Comparison of ENCODE assay signal across 7 cellular contexts in the genomic region with DNA sequence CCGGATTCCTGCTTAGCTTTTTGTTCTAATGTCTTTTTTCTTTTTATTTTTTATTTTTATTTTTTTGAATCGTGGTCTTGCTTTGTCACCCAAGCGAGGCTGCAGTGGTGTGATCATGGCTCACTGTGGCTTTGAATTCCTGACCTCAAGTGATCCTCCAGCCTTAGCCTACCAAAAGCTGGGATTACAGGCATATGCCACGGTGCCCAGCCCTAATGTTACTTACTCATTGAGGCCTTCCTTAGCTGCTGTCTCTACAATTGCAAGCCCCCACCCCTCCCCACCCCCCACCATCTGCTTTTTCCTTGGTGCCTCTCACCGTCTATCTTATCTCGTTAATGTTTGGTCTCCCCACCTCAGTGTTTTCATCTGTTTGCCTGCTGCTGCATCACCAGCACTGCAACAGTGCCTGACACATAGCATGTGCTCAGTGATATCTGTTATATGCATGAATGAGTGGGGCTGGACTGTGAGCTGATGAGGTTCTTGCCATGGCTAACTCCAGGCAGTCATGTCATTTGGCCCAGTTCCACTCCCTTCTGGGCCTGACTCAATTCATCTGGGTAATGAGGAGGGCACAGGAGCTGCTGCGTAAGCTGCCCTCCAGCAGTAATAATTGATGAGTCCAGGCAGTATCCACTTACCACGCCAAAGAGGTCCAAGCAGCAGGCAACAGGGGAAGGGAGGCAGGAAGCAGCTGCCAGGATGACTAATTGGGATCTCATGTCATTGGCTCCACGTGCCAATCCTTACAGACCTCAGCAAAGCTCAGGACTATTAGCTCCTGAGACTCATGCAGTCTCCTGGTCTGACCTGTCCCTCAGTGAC. TPM values are rescaled to one million over a fixed set of nuclear protein-coding genes. Genes with fewer than 3 reads are reported as not detected.
A peak's percentile ranks its signal among the peaks of the same experiment; 100 is the strongest.
DNase-seq lines count a peak whose midpoint lies in the region; ATAC-seq and TF ChIP-seq lines count a peak whose summit lies in the region.

No MANE protein-coding gene starts in this region.

- intact Hi-C loops in testis (cut with DNase I; ENCODE audit: low total_unique reads), result no loop called here

- no peaks in the 10 kb centered on the region for H3K36me3 ChIP-seq in testis (ENCODE audit: low read depth, missing control alignments)

- TF ChIP-seq CTCF in testis (IDR thresholded peaks at IDR 0.05), result no peak

- TF ChIP-seq POLR2A in testis (IDR thresholded peaks at IDR 0.05), result no peak

- WGBS in testis, 2 donors, result 77% methylated on average over 9 of the region's 9 CpGs

- no peaks in the 10 kb centered on the region for H3K27me3 ChIP-seq in testis

- no peak; the same call in 1 of the 2 replicates for TF ChIP-seq RAD21 in Ishikawa (IDR thresholded peaks at IDR 0.05; ENCODE audit: low read depth)

- no peak for ATAC-seq in GM19452 (IDR thresholded peaks at IDR 0.05; ENCODE audit: unreplicated experiment)

- H3K9me3 ChIP-seq in testis, result no peaks in the 10 kb centered on the region

- 0 out of 2 replicates have a peak, but pooled peaks have one; percentile 40 for TF ChIP-seq EP300 in Ishikawa (IDR thresholded peaks at IDR 0.05; ENCODE audit: borderline replicate concordance)

- DNase-seq in SHP77 (lab: John Stamatoyannopoulos, UW) (peak; percentile 73 to 88), foreskin melanocyte (peak; percentile 95), testis (peak; percentile 29), NCI-H526 treated with DMSO at 0.1 percent for 48 hours (lab: John Stamatoyannopoulos, UW) (no peak), Ammon's horn (ENCODE audit: low spot score) (no peak)

- H3K27ac ChIP-seq in testis, result peak overlapping the region in 1 of 2 donors; percentile 73

- peaks cover 19% of the 10 kb centered on the region for H3K4me1 ChIP-seq in testis

- H3K4me3 ChIP-seq in testis, result no peak overlapping the region

TF ChIP-seq in Ishikawa, 13 proteins besides CTCF, POLR2A, EP300 and RAD21:
- TF ChIP-seq FOXM1 (IDR thresholded peaks at IDR 0.05; ENCODE audit: borderline replicate concordance, low read depth) (no peak), TEAD4 (IDR thresholded peaks at IDR 0.05) (peak; percentile 22; the same call in 1 of the 2 replicates), NFIC (IDR thresholded peaks at IDR 0.05) (peak; percentile 74), MAX (IDR thresholded peaks at IDR 0.05) (peak; percentile 80), TCF12 (IDR thresholded peaks at IDR 0.05; ENCODE audit: low read depth) (peak; percentile 61; the same call in 1 of the 2 replicates), USF1 (IDR thresholded peaks at IDR 0.05) (peak; percentile 53)

RNA-seq across cellular contexts. Expression of gene MAT2A, which starts 34.3 kb away (rescaled TPM):
- total RNA-seq in testis, result 100 to 1,000 TPM; 219 to 268 TPM
- 198 TPM for polyA plus RNA-seq in testis (ENCODE audit: insufficient read depth, low read depth, low replicate concordance)

RNA-seq across cellular contexts. Expression of gene GGCX, which starts 56.6 kb away (rescaled TPM):
- total RNA-seq in testis, result 10 to 100 TPM; 26.8 to 31.8 TPM
- 21.1 TPM for polyA plus RNA-seq in testis (ENCODE audit: insufficient read depth, low read depth, low replicate concordance)

Comparison
In these comparisons a context has a peak if more than half of its experiments do, and no peak if none do; other contexts are left out.
1. DNase-seq: peak in SHP77 (2 of 2), foreskin melanocyte (single experiment) and testis (single experiment); none in NCI-H526 treated with DMSO at 0.1 percent for 48 hours (single experiment) and Ammon's horn (single experiment).